ENCODE assay signal across 1 cellular context in the genomic region with DNA sequence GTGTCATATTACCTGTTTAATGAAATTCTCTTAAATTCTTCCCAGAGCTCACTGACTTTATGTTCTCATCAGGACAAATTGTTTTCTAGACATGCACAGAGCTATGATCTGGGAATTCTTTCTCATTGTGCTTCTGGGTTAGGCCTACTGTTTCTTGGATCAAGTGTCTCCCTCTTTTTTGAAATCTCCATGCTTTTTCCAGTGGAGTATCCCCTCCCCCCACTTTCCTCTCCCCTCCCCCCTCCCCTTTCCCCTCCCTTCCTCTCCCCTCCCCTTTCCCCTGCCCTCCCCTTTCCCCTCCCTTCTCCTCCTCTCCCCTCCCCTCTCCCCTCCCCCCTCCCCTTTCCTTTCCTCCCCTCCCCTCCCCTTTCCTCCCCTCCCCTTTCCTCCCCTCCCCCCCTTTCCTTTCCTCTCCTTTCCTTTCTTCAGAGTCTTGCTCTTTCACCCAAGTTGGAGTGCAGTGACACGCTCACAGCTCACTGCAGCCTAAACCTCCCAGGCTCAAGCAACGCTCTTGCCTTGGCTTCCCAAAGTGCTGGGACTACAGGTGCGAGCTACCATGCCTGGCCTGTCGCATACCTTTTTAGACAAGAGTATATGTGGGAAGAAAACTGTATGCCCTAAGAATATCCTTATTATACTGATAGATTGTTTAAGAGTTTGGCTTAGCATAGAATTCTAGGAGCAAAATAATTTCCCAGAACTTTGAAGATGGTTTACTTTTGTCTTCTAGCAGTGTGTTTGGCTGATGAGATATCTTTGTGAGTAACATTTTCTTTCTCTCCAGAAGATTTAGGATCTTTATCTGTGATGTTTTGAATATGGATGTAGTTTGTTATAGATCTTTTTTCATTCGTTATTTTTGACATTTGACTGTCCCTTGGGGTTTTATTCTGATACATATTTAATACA.
TF ChIP-seq lines count a peak whose summit lies in the region.

No MANE protein-coding gene starts in this region.

TF ChIP-seq in HCT116, 20 proteins besides CTCF, POLR2A, EP300 and RAD21:
- TF ChIP-seq, protein P1, sequence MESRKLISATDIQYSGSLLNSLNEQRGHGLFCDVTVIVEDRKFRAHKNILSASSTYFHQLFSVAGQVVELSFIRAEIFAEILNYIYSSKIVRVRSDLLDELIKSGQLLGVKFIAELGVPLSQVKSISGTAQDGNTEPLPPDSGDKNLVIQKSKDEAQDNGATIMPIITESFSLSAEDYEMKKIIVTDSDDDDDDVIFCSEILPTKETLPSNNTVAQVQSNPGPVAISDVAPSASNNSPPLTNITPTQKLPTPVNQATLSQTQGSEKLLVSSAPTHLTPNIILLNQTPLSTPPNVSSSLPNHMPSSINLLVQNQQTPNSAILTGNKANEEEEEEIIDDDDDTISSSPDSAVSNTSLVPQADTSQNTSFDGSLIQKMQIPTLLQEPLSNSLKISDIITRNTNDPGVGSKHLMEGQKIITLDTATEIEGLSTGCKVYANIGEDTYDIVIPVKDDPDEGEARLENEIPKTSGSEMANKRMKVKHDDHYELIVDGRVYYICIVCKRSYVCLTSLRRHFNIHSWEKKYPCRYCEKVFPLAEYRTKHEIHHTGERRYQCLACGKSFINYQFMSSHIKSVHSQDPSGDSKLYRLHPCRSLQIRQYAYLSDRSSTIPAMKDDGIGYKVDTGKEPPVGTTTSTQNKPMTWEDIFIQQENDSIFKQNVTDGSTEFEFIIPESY (IDR thresholded peaks at IDR 0.05; ENCODE audit: extremely low read depth, insufficient replicate concordance, low read length), result no peak
- TF ChIP-seq EZH2 (IDR thresholded peaks at IDR 0.05) (no peak), CBX3 (IDR thresholded peaks at IDR 0.05; ENCODE audit: low read depth) (no peak), SP1 (IDR thresholded peaks at IDR 0.05; ENCODE audit: low read depth) (no peak), SRF (IDR thresholded peaks at IDR 0.05; ENCODE audit: low read depth) (no peak), CEBPB (IDR thresholded peaks at IDR 0.05; ENCODE audit: low read depth) (no peak), ELF1 (IDR thresholded peaks at IDR 0.05; ENCODE audit: borderline replicate concordance, low read depth) (no peak)
- TF ChIP-seq, protein P2, sequence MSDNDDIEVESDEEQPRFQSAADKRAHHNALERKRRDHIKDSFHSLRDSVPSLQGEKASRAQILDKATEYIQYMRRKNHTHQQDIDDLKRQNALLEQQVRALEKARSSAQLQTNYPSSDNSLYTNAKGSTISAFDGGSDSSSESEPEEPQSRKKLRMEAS (IDR thresholded peaks at IDR 0.05), result no peak
- TF ChIP-seq, protein P3, sequence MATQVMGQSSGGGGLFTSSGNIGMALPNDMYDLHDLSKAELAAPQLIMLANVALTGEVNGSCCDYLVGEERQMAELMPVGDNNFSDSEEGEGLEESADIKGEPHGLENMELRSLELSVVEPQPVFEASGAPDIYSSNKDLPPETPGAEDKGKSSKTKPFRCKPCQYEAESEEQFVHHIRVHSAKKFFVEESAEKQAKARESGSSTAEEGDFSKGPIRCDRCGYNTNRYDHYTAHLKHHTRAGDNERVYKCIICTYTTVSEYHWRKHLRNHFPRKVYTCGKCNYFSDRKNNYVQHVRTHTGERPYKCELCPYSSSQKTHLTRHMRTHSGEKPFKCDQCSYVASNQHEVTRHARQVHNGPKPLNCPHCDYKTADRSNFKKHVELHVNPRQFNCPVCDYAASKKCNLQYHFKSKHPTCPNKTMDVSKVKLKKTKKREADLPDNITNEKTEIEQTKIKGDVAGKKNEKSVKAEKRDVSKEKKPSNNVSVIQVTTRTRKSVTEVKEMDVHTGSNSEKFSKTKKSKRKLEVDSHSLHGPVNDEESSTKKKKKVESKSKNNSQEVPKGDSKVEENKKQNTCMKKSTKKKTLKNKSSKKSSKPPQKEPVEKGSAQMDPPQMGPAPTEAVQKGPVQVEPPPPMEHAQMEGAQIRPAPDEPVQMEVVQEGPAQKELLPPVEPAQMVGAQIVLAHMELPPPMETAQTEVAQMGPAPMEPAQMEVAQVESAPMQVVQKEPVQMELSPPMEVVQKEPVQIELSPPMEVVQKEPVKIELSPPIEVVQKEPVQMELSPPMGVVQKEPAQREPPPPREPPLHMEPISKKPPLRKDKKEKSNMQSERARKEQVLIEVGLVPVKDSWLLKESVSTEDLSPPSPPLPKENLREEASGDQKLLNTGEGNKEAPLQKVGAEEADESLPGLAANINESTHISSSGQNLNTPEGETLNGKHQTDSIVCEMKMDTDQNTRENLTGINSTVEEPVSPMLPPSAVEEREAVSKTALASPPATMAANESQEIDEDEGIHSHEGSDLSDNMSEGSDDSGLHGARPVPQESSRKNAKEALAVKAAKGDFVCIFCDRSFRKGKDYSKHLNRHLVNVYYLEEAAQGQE (IDR thresholded peaks at IDR 0.05; ENCODE audit: low read depth), result no peak
